7 cellular contexts compared by ENCODE assay signal in genomic region chr12:131132118-131132892, GRCh38.
DNase-seq lines count a peak whose midpoint lies in the region; ATAC-seq and TF ChIP-seq lines count a peak whose summit lies in the region.

No MANE protein-coding gene starts in this region.

- H3K27me3 Mint-ChIP-seq in HFFc6 (ENCODE audit: insufficient read depth) (no peaks in the 10 kb centered on the region; the same call in 1 of the 2 replicates), type B pancreatic cell (peaks cover 18% of the 10 kb centered on the region)
- H3K27me3 Mint-ChIP-seq in activated T-helper 17 cell treated with anti-CD3 and anti-CD28 coated beads, Interleukin-2, amount 50 U/mL, for 72 hours = no peaks in the 10 kb centered on the region

- H3K9ac ChIP-seq in OCI-LY1 (ENCODE audit: low read length) = no peak overlapping the region
- no peak overlapping the region for H3K9ac ChIP-seq in parathyroid adenoma

- H3K36me3 ChIP-seq in OCI-LY1 (ENCODE audit: insufficient read depth, low read length) = no peaks in the 10 kb centered on the region
- no peaks in the 10 kb centered on the region for H3K36me3 ChIP-seq in parathyroid adenoma (ENCODE audit: control insufficient read depth, insufficient read depth, low read length)

- H3K4me3 ChIP-seq in OCI-LY1 (ENCODE audit: low read depth, low read length, poor library complexity, severe bottlenecking) = no peak overlapping the region
- no peak overlapping the region for H3K4me3 ChIP-seq in parathyroid adenoma (ENCODE audit: low read depth, low read length)

- H2AFZ ChIP-seq in OCI-LY1 (ENCODE audit: low read length) (no peak overlapping the region), parathyroid adenoma (peak overlapping the region; percentile 47)

- TF ChIP-seq CTCF in HFFc6 (IDR thresholded peaks at IDR 0.05) (peak; percentile 69), OCI-LY1 (IDR thresholded peaks at IDR 0.05; ENCODE audit: low read length) (peak; percentile 81), parathyroid adenoma (IDR thresholded peaks at IDR 0.05) (peak; percentile 85), type B pancreatic cell (conservative IDR thresholded peaks at IDR 0.05) (peak; percentile 97)

- H3K27ac Mint-ChIP-seq in HFFc6 (no peak overlapping the region), type B pancreatic cell (no peak overlapping the region)
- H3K27ac Mint-ChIP-seq in activated T-helper 17 cell treated with anti-CD3 and anti-CD28 coated beads, Interleukin-2, amount 50 U/mL, for 72 hours = no peak overlapping the region

- H3K36me3 Mint-ChIP-seq in HFFc6 (ENCODE audit: low read depth) (no peaks in the 10 kb centered on the region), type B pancreatic cell (no peaks in the 10 kb centered on the region)
- H3K36me3 Mint-ChIP-seq in activated T-helper 17 cell treated with anti-CD3 and anti-CD28 coated beads, Interleukin-2, amount 50 U/mL, for 72 hours (ENCODE audit: low read depth) = no peaks in the 10 kb centered on the region

- ATAC-seq in activated T-helper 17 cell treated with anti-CD3 and anti-CD28 coated beads, Interleukin-2, amount 50 U/mL, for 72 hours (replicated peaks) = peak; percentile 76

- H3K4me1 Mint-ChIP-seq in HFFc6 (ENCODE audit: low read depth) (no peaks in the 10 kb centered on the region; the same call in 1 of the 2 replicates), type B pancreatic cell (ENCODE audit: unreplicated experiment) (peaks cover 19% of the 10 kb centered on the region)
- H3K4me1 Mint-ChIP-seq in activated T-helper 17 cell treated with anti-CD3 and anti-CD28 coated beads, Interleukin-2, amount 50 U/mL, for 72 hours = no peaks in the 10 kb centered on the region

- H3K4me3 Mint-ChIP-seq in HFFc6 (no peak overlapping the region), type B pancreatic cell (peak overlapping the region; percentile 41)
- no peak overlapping the region for H3K4me3 Mint-ChIP-seq in activated T-helper 17 cell treated with anti-CD3 and anti-CD28 coated beads, Interleukin-2, amount 50 U/mL, for 72 hours

- no peaks in the 10 kb centered on the region for H3K27me3 ChIP-seq in OCI-LY1 (ENCODE audit: insufficient read depth, low read length)
- no peaks in the 10 kb centered on the region for H3K27me3 ChIP-seq in parathyroid adenoma (ENCODE audit: control insufficient read depth, insufficient read depth, low read length)

- H3K27ac ChIP-seq in OCI-LY1 (ENCODE audit: low read depth, low read length, poor library complexity, severe bottlenecking) (no peak overlapping the region), parathyroid adenoma (no peak overlapping the region)

- H4K20me1 ChIP-seq in OCI-LY1 (ENCODE audit: insufficient read depth, low read length) = no peaks in the 10 kb centered on the region

- H3K79me2 ChIP-seq in OCI-LY1 (ENCODE audit: insufficient read depth, low read length) = no peaks in the 10 kb centered on the region
- no peaks in the 10 kb centered on the region for H3K79me2 ChIP-seq in parathyroid adenoma

- no peaks in the 10 kb centered on the region for H3F3A ChIP-seq in OCI-LY1 (ENCODE audit: insufficient read depth, low read length)

- H3K9me2 ChIP-seq in OCI-LY1 (ENCODE audit: low read depth, low read length) = no peaks in the 10 kb centered on the region

- peaks cover 38% of the 10 kb centered on the region for H3K9me3 Mint-ChIP-seq in HFFc6
- no peaks in the 10 kb centered on the region for H3K9me3 Mint-ChIP-seq in activated T-helper 17 cell treated with anti-CD3 and anti-CD28 coated beads, Interleukin-2, amount 50 U/mL, for 72 hours
- no peaks in the 10 kb centered on the region for H3K9me3 Mint-ChIP-seq in type B pancreatic cell

- H3K9me3 ChIP-seq in OCI-LY1 (ENCODE audit: low read length) = no peaks in the 10 kb centered on the region
- H3K9me3 ChIP-seq in parathyroid adenoma (ENCODE audit: control insufficient read depth, low read length) = no peaks in the 10 kb centered on the region

- peak; percentile 85 for DNase-seq in GM03348 (ENCODE audit: low spot score)
- no peak for DNase-seq in HFFc6
- peak; percentile 36 for DNase-seq in glomerular visceral epithelial cell (ENCODE audit: extremely low spot score)
- peak; percentile 90 for DNase-seq in type B pancreatic cell (ENCODE audit: extremely low spot score, unreplicated experiment)

- H3K4me2 ChIP-seq in OCI-LY1 (ENCODE audit: low read length) (no peak overlapping the region), parathyroid adenoma (ENCODE audit: low read length) (no peak overlapping the region)

- H3K4me1 ChIP-seq in OCI-LY1 (ENCODE audit: insufficient read depth, low read length, severe bottlenecking) (no peaks in the 10 kb centered on the region), parathyroid adenoma (peaks cover 4% of the 10 kb centered on the region)
